In genomic region chr1:29687601-29688244, GRCh38 we compare ENCODE assay signal across 17 cellular contexts.
DNase-seq lines count a peak whose midpoint lies in the region; ATAC-seq, FAIRE-seq and TF ChIP-seq lines count a peak whose summit lies in the region.
"Had no signal": no experiment of that assay in that cellular context is flagged by ENCODE, and none has a peak within 500 bp of the region (broad histone marks: within the 10 kb centered on the region; RNA-seq: fewer than 3 reads in every experiment).

No MANE protein-coding gene starts in this region.

- no peaks in the 10 kb centered on the region for H3K36me3 ChIP-seq in mammary epithelial cell (ENCODE audit: insufficient read depth, low read length)
- no peaks in the 10 kb centered on the region for H3K36me3 ChIP-seq in breast epithelium
- H3K36me3 ChIP-seq: esophagus squamous epithelium had no signal

- no peaks in the 10 kb centered on the region for H3K36me3 Mint-ChIP-seq in activated CD4-positive, alpha-beta memory T cell treated with anti-CD3 and anti-CD28 coated beads, Interleukin-2, amount 10 ng/mL, durations not matched to agents 7 days and 5 days (ENCODE audit: low read depth)

- TF ChIP-seq CTCF in mammary epithelial cell (conservative IDR thresholded peaks at IDR 0.05 in 1 of 2, IDR thresholded peaks at IDR 0.05 in 1 of 2; ENCODE audit: extremely low read depth in 1 of 2, insufficient read depth in 1 of 2, low read depth in 1 of 2, low read length in 2 of 2), result no peak
- no peak for TF ChIP-seq CTCF in breast epithelium (IDR thresholded peaks at IDR 0.05)
- TF ChIP-seq CTCF in foreskin fibroblast (IDR thresholded peaks at IDR 0.05; ENCODE audit: low read depth, low read length), result no peak

- H3K79me2 ChIP-seq in mammary epithelial cell (ENCODE audit: insufficient read depth, low read length), result no peaks in the 10 kb centered on the region

- H3K27me3 ChIP-seq in mammary epithelial cell (ENCODE audit: insufficient read depth, low read length) (no peaks in the 10 kb centered on the region), breast epithelium (peaks cover 0 to 39% of the 10 kb centered on the region in 2 donors)

- CTCF ChIA-PET in mammary epithelial cell (lab: Charles Lee; ENCODE audit: low non-redundant PET), result interaction anchor here (0.5 to 0.6 kb wide), 2 partner anchors 12 to 398 kb away, joined by 3 read pairs; no protein-coding TSS in a partner anchor
- CTCF ChIA-PET in activated CD4-positive, alpha-beta memory T cell treated with anti-CD3 and anti-CD28 coated beads, Interleukin-2, amount 10 ng/mL, durations not matched to agents 7 days and 5 days (lab: Charles Lee), result interaction anchor here (0.6 to 1.2 kb wide), 5 partner anchors 9 to 326 kb away, joined by 3 to 10 read pairs (median 3); no protein-coding TSS in a partner anchor

- BruUV-seq in mammary epithelial cell (replicated peaks; lab: Mats Ljungman, UMichigan), result TSS peak; percentile 74

- WGBS in mammary epithelial cell (ENCODE audit: low coverage, missing lambda C conversion rate), result 88% methylated on average over 4 of the region's 4 CpGs

- no peak overlapping the region for H2AFZ ChIP-seq in mammary epithelial cell (ENCODE audit: low read depth, low read length)

- H3K4me2 ChIP-seq in mammary epithelial cell (ENCODE audit: insufficient read depth, low read depth, low read length), result peak overlapping the region; percentile 26

- peaks cover 15% of the 10 kb centered on the region for H3K27me3 Mint-ChIP-seq in activated CD4-positive, alpha-beta memory T cell treated with anti-CD3 and anti-CD28 coated beads, Interleukin-2, amount 10 ng/mL, durations not matched to agents 7 days and 5 days

- H3K9me3 Mint-ChIP-seq in activated CD4-positive, alpha-beta memory T cell treated with anti-CD3 and anti-CD28 coated beads, Interleukin-2, amount 10 ng/mL, durations not matched to agents 7 days and 5 days, result no peaks in the 10 kb centered on the region

- H3K4me1 Mint-ChIP-seq in activated CD4-positive, alpha-beta memory T cell treated with anti-CD3 and anti-CD28 coated beads, Interleukin-2, amount 10 ng/mL, durations not matched to agents 7 days and 5 days, result peaks cover 20% of the 10 kb centered on the region

- H4K20me1 ChIP-seq in mammary epithelial cell (ENCODE audit: insufficient read depth, low read length), result no peaks in the 10 kb centered on the region

- no peak for DNase-seq in mammary epithelial cell
- no peak for DNase-seq in breast epithelium (ENCODE audit: low spot score in 2 of 2)
- DNase-seq in activated CD4-positive, alpha-beta memory T cell treated with anti-CD3 and anti-CD28 coated beads, Interleukin-2, amount 10 ng/mL, durations not matched to agents 7 days and 5 days, result no peak
- peak; percentile 33 to 52 for DNase-seq in foreskin fibroblast
- no peak for DNase-seq in Right ventricle myocardium inferior (ENCODE audit: missing footprints)
- DNase-seq in GM12892 (ENCODE audit: insufficient read length), result no peak
- DNase-seq: esophagus squamous epithelium; hippocampal formation; KBM-7; left cardiac atrium; NCI-H1105; NK-92 treated with Interleukin-12 subunit alpha and Interleukin-12 subunit beta, amount 100 ng/mL, for 24 hours; Right ventricle myocardium superior; stimulated activated naive CD8-positive, alpha-beta T cell treated with anti-CD3 and anti-CD28 coated beads, Interleukin-15, Interleukin-2, amounts not matched to agents 100 U/mL and 50 U/mL, for 24 hours had no signal

- intact Hi-C loops in mammary epithelial cell (cut with micrococcal nuclease), result loop anchor here (5.0 kb wide), 1 partner anchor 115 kb away; no protein-coding TSS in a partner anchor
- intact Hi-C loops in breast epithelium (cut with DNase I; ENCODE audit: low total_unique reads), result no loop called here
- intact Hi-C loops in Right ventricle myocardium inferior (cut with DNase I), result no loop called here

- H3K9me3 ChIP-seq in mammary epithelial cell (replicated peaks; ENCODE audit: insufficient read depth, low read length) (no peaks in the 10 kb centered on the region), breast epithelium (no peaks in the 10 kb centered on the region)
- H3K9me3 ChIP-seq: esophagus squamous epithelium had no signal

- peak overlapping the region; percentile 11 for H3K27ac Mint-ChIP-seq in activated CD4-positive, alpha-beta memory T cell treated with anti-CD3 and anti-CD28 coated beads, Interleukin-2, amount 10 ng/mL, durations not matched to agents 7 days and 5 days

- H3K9ac ChIP-seq in mammary epithelial cell (ENCODE audit: insufficient read depth, low read length), result no peak overlapping the region

- dilution Hi-C loops in mammary epithelial cell (cut with HindIII; ENCODE audit: low sequenced_read_pairs), result no loop called here

- no peak overlapping the region for H3K4me3 Mint-ChIP-seq in activated CD4-positive, alpha-beta memory T cell treated with anti-CD3 and anti-CD28 coated beads, Interleukin-2, amount 10 ng/mL, durations not matched to agents 7 days and 5 days

- H3K4me3 ChIP-seq in mammary epithelial cell (replicated peaks in 1 of 3; ENCODE audit: insufficient read depth in 1 of 3, low read depth in 2 of 3, low read length in 3 of 3) (no peak overlapping the region), breast epithelium (no peak overlapping the region), foreskin fibroblast (ENCODE audit: low read depth in 1 of 2, low read length in 2 of 2) (no peak overlapping the region)
- H3K4me3 ChIP-seq: dorsolateral prefrontal cortex, esophagus squamous epithelium had no signal

- ATAC-seq in HG03354 (IDR thresholded peaks at IDR 0.05; ENCODE audit: poor library complexity, severe bottlenecking, unreplicated experiment) (no peak), GM18498 (IDR thresholded peaks at IDR 0.05; ENCODE audit: unreplicated experiment) (no peak), Right ventricle myocardium inferior (no peak)

- TF ChIP-seq POLR2A in breast epithelium (IDR thresholded peaks at IDR 0.05), result no peak
- TF ChIP-seq POLR2A in GM12892 (IDR thresholded peaks at IDR 0.05; ENCODE audit: low read depth, low read length), result no peak

- POLR2A ChIA-PET in activated CD4-positive, alpha-beta memory T cell treated with anti-CD3 and anti-CD28 coated beads, Interleukin-2, amount 10 ng/mL, durations not matched to agents 7 days and 5 days (lab: Charles Lee), result no interaction called here

- in situ Hi-C loops in mammary epithelial cell (cut with MboI; ENCODE audit: low sequenced_read_pairs in 2 of 2), result no loop called here

- H3K4me1 ChIP-seq in mammary epithelial cell (ENCODE audit: insufficient read depth, low read length) (peaks cover 32% of the 10 kb centered on the region), breast epithelium (no peaks in the 10 kb centered on the region)
- H3K4me1 ChIP-seq: esophagus squamous epithelium had no signal

- FAIRE-seq in GM12892 (lab: Jason Lieb, UNC), result no peak

- H3K27ac ChIP-seq in mammary epithelial cell (ENCODE audit: insufficient read depth, low read depth, low read length) (no peak overlapping the region), breast epithelium (no peak overlapping the region)
- H3K27ac ChIP-seq: dorsolateral prefrontal cortex, esophagus squamous epithelium had no signal

Comparison
In these comparisons a context has a peak if more than half of its experiments do, and no peak if none do; other contexts are left out.
1. DNase-seq: peak in foreskin fibroblast (2 of 2); none in mammary epithelial cell (single experiment), breast epithelium (0 of 2), activated CD4-positive, alpha-beta memory T cell treated with anti-CD3 and anti-CD28 coated beads, Interleukin-2, amount 10 ng/mL, durations not matched to agents 7 days and 5 days (single experiment), Right ventricle myocardium inferior (single experiment) and GM12892 (single experiment).